ENCODE assay signal across 9 cellular contexts in the genomic region with DNA sequence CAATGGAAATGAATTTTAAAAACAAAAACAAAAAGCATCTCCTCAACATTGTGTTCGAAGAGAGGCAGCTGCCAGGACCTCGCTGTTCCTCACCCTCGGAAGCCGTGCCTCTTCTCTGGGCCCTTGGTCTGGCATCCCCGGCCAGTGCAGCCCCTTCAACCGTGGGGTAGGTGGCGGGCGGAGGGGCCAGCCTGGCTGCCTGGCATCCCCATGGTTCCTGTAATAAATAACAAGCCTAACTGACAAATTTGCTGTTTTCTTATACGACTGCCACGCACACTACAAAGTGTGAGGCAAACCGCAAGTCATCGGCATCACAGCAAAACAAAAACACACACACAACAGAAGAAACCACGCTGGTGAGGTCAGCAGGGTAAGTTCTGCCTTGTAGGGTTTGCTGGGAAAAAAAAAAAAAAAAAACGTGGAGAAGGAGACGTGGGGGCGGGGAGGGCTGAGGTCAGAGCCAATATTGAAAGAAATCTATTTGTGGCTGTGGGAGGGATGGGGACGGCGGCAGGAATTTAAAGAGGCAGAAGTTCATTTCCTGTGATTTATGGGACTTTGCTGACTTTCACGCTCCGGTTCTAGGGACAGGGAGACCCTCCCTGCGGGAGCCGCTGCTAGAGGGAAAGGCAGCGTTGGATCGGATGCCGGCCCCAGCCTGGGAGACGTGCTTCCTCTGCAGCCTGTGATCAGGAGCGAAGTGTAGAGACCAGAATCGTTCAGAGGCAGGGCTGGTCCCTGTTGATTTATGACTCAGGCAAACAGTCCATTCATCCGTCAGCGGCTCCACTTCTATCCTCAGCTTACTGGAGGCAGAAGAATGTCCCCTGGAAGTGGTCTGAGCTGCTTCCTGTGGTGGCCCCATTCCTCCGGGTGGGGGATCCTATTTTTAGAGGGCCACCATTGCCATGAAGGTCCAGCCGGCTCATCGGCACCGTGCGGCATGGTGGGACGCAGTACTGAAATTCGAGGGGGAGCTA.
DNase-seq lines count a peak whose midpoint lies in the region; FAIRE-seq and TF ChIP-seq lines count a peak whose summit lies in the region.
"Had no signal": no experiment of that assay in that cellular context is flagged by ENCODE, and none has a peak within 500 bp of the region (broad histone marks: within the 10 kb centered on the region; RNA-seq: fewer than 3 reads in every experiment).

No MANE protein-coding gene starts in this region.

- H3K27ac Mint-ChIP-seq in activated naive CD4-positive, alpha-beta T cell treated with anti-CD3 and anti-CD28 coated beads for 36 hours = no peak overlapping the region

- no peak for TF ChIP-seq CTCF in MM.1S (IDR thresholded peaks at IDR 0.05; ENCODE audit: low read length)

- FAIRE-seq in urothelium cell line (lab: Jason Lieb, UNC) = peak; percentile 67

- peak; percentile 10 for DNase-seq in activated naive CD4-positive, alpha-beta T cell treated with anti-CD3 and anti-CD28 coated beads for 36 hours
- no peak for DNase-seq in activated naive CD4-positive, alpha-beta T cell treated with Interleukin-2 at 50 U/mL for 16 hours
- DNase-seq in brain pericyte (ENCODE audit: low read depth, low spot score) (peak; percentile 70), kidney glomerular epithelial cell (lab: John Stamatoyannopoulos, UW) (peak; percentile 79), urothelium cell line (ENCODE audit: low spot score) (peak; percentile 84), MM.1S (no peak), NCI-H1417 treated with DMSO at 0.1 percent for 48 hours (lab: John Stamatoyannopoulos, UW) (no peak), HPDE6-E6E7 (ENCODE audit: extremely low spot score) (no peak)

- H3K9me3 ChIP-seq in MM.1S (replicated peaks; ENCODE audit: insufficient read depth, low read length) = no peaks in the 10 kb centered on the region

- H3K27me3 ChIP-seq in MM.1S (replicated peaks; ENCODE audit: insufficient read depth, low read length) = peaks cover 48% of the 10 kb centered on the region

- no peaks in the 10 kb centered on the region for H3K36me3 ChIP-seq in MM.1S (replicated peaks; ENCODE audit: insufficient read depth, low read length)

- H3K9me3 Mint-ChIP-seq in activated naive CD4-positive, alpha-beta T cell treated with anti-CD3 and anti-CD28 coated beads for 36 hours = no peaks in the 10 kb centered on the region

- no peak overlapping the region for H3K4me3 Mint-ChIP-seq in activated naive CD4-positive, alpha-beta T cell treated with anti-CD3 and anti-CD28 coated beads for 36 hours

- H3K4me1 Mint-ChIP-seq in activated naive CD4-positive, alpha-beta T cell treated with anti-CD3 and anti-CD28 coated beads for 36 hours (ENCODE audit: low read depth) = peaks cover 11% of the 10 kb centered on the region

- no peaks in the 10 kb centered on the region for H4K20me1 ChIP-seq in MM.1S (ENCODE audit: insufficient read depth, low read length)

- H3K27ac ChIP-seq in MM.1S (ENCODE audit: low read length) = no peak overlapping the region
- H3K27ac ChIP-seq: SK-N-MC had no signal

- H3K4me2 ChIP-seq in MM.1S (ENCODE audit: low read depth, low read length) = no peak overlapping the region

- no peaks in the 10 kb centered on the region for H3K79me2 ChIP-seq in MM.1S (ENCODE audit: low read length)

- H3K4me3 ChIP-seq in MM.1S (ENCODE audit: low read length) = no peak overlapping the region
- H3K4me3 ChIP-seq: SK-N-MC had no signal

- peaks cover 42% of the 10 kb centered on the region for H3K27me3 Mint-ChIP-seq in activated naive CD4-positive, alpha-beta T cell treated with anti-CD3 and anti-CD28 coated beads for 36 hours (ENCODE audit: low read depth)

- H3K9ac ChIP-seq in MM.1S (ENCODE audit: low read length) = no peak overlapping the region

- H3K36me3 Mint-ChIP-seq in activated naive CD4-positive, alpha-beta T cell treated with anti-CD3 and anti-CD28 coated beads for 36 hours (ENCODE audit: low read depth) = no peaks in the 10 kb centered on the region

- no peaks in the 10 kb centered on the region for H3F3A ChIP-seq in MM.1S (ENCODE audit: insufficient read depth, low read length)

- H3K4me1 ChIP-seq in MM.1S (ENCODE audit: low read length) = no peaks in the 10 kb centered on the region

- no peak overlapping the region for H2AFZ ChIP-seq in MM.1S (ENCODE audit: low read length)

- intact Hi-C loops in activated naive CD4-positive, alpha-beta T cell treated with anti-CD3 and anti-CD28 coated beads for 36 hours (cut with micrococcal nuclease) = no loop called here

- CTCF ChIA-PET in activated naive CD4-positive, alpha-beta T cell treated with anti-CD3 and anti-CD28 coated beads for 36 hours (lab: Charles Lee) = no interaction called here

- H3K9me2 ChIP-seq in MM.1S (replicated peaks; ENCODE audit: insufficient read depth, low read length) = no peaks in the 10 kb centered on the region

Comparison
In these comparisons a context has a peak if more than half of its experiments do, and no peak if none do; other contexts are left out.
1. DNase-seq: peak in activated naive CD4-positive, alpha-beta T cell treated with anti-CD3 and anti-CD28 coated beads for 36 hours (single experiment), brain pericyte (single experiment), kidney glomerular epithelial cell (single experiment) and urothelium cell line (single experiment); none in activated naive CD4-positive, alpha-beta T cell treated with Interleukin-2 at 50 U/mL for 16 hours (single experiment), MM.1S (single experiment), NCI-H1417 treated with DMSO at 0.1 percent for 48 hours (single experiment) and HPDE6-E6E7 (single experiment).